In the genomic region with DNA sequence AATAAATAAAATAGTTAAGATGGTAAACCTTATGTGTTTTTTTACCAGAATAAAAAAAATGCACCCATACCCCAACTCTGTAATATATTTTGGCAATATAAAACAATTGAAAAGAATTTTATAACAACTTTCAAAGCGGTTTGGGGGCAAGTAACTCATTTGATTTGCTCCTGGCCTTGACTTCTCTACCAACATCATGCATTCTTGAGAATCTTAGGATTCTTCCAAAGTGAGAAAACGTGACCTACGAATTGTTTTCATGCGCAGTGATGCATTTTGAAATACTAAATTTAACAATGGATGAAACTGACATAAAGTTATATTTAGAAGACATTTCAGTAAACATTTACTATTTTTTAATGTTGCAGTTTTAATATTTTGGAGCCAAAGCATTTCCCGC, we compare ENCODE assay signal across 11 cellular contexts. TPM values are rescaled to one million over a fixed set of nuclear protein-coding genes. Genes with fewer than 3 reads are reported as not detected.
"Had no signal": no experiment of that assay in that cellular context is flagged by ENCODE, and none has a peak within 500 bp of the region (broad histone marks: within the 10 kb centered on the region; RNA-seq: fewer than 3 reads in every experiment).

No MANE protein-coding gene starts in this region.

RNA-seq across cellular contexts. Expression of a gene that starts 30.2 kb away (rescaled TPM):
- total RNA-seq: neural crest cell, omental fat pad, osteocyte, posterior vena cava, pulmonary artery endothelial cell, skeletal muscle tissue, stomach, subcutaneous adipose tissue, temporal lobe, thoracic aorta, vagina had no signal
- polyA plus RNA-seq: stomach had no signal
